ENCODE assay signal across 17 cellular contexts in the genomic region with DNA sequence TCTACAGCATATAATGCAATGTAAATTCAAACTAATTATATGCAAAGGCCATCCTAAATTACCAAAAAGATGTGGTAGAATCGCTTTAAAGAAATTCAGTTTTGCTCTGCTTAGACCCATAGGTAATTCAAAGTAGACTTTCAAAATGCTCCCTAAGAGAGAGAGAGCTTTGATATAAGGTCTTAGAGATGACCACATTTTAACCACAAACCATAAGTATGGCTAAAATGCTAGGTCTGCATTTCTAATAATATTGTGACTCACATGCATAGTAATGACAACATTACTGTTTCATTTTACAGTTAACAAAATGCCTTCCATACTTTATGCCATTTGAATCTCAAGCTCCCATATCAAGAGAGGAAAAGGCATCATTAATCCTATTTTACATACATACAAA.
DNase-seq lines count a peak whose midpoint lies in the region; ATAC-seq and TF ChIP-seq lines count a peak whose summit lies in the region.
"Had no signal": no experiment of that assay in that cellular context is flagged by ENCODE, and none has a peak within 500 bp of the region (broad histone marks: within the 10 kb centered on the region; RNA-seq: fewer than 3 reads in every experiment).

No MANE protein-coding gene starts in this region.

- H3K4me3 ChIP-seq in fibroblast of mammary gland (ENCODE audit: control insufficient read depth, low read depth, low read length) (no peak overlapping the region), skeletal muscle cell (ENCODE audit: low read depth, low read length) (no peak overlapping the region)
- H3K4me3 ChIP-seq: Peyer's patch, thoracic aorta had no signal

- peak; percentile 59 for ATAC-seq in GM18861 (IDR thresholded peaks at IDR 0.05; ENCODE audit: unreplicated experiment)
- no peak for ATAC-seq in HG02938 (IDR thresholded peaks at IDR 0.05; ENCODE audit: unreplicated experiment)

- no peak for TF ChIP-seq CTCF in fibroblast of mammary gland (conservative IDR thresholded peaks at IDR 0.05; ENCODE audit: control insufficient read depth, insufficient read depth, low read depth, low read length)

- DNase-seq in SW480 (ENCODE audit: low spot score) (peak; percentile 65), fibroblast of mammary gland (ENCODE audit: low read depth) (peak; percentile 1), skeletal muscle cell (ENCODE audit: low read depth) (peak; percentile 16), midbrain (lab: John Stamatoyannopoulos, UW) (no peak), NCI-H1092 treated with DMSO at 0.1 percent for 48 hours (lab: John Stamatoyannopoulos, UW) (no peak), DMS 273 (lab: John Stamatoyannopoulos, UW; ENCODE audit: unreplicated experiment) (no peak)
- DNase-seq: activated CD4-positive, alpha-beta T cell treated with anti-CD3 and anti-CD28 coated beads for 4 hours; activated CD8-positive, alpha-beta memory T cell treated with anti-CD3 and anti-CD28 coated beads, Interleukin-2, amount 50 U/mL, for 48 hours; GOT3; KG1; NCI-H1417; NCI-H2171 treated with DMSO at 0.1 percent for 48 hours; NCI-H774; Peyer's patch had no signal

Comparison
In these comparisons a context has a peak if more than half of its experiments do, and no peak if none do; other contexts are left out.
1. DNase-seq: peak in SW480 (single experiment), fibroblast of mammary gland (single experiment) and skeletal muscle cell (single experiment); none in midbrain (single experiment), NCI-H1092 treated with DMSO at 0.1 percent for 48 hours (single experiment) and DMS 273 (single experiment).